23 cellular contexts compared by ENCODE assay signal in the genomic region with DNA sequence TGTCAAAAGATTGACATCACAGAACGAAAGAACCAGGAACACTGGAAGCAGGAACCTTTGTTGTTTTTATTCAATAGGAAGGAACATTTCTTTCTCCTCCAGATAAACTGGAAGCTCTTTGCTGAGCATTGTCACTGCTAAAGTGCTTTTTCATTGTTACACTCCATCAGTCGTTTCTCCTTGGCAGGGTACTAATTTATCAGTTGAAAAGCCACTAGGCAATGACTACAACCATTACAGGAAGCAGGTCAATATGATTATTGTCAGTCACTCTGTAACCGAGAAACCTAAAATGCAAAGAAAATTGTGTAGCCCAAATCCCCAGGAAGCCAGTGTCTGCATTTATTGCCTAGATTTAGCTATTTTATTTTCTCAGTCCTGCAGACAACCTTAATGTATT.
DNase-seq lines count a peak whose midpoint lies in the region; FAIRE-seq and TF ChIP-seq lines count a peak whose summit lies in the region.
"Had no signal": no experiment of that assay in that cellular context is flagged by ENCODE, and none has a peak within 500 bp of the region (broad histone marks: within the 10 kb centered on the region; RNA-seq: fewer than 3 reads in every experiment).

No MANE protein-coding gene starts in this region.

- TF ChIP-seq CTCF in neural cell (IDR thresholded peaks at IDR 0.05; ENCODE audit: poor library complexity, severe bottlenecking) (no peak), neural progenitor cell (IDR thresholded peaks at IDR 0.05) (no peak)

- H3K27me3 ChIP-seq in neural cell (ENCODE audit: insufficient read depth, low read depth, low read length) (no peaks in the 10 kb centered on the region), neural progenitor cell (no peaks in the 10 kb centered on the region)
- H3K27me3 ChIP-seq: BLaER1 treated with 17β-estradiol and CSF1 and Interleukin-3, amounts not matched to agents 10 nM and 100 nM had no signal

- H3K9me3 Mint-ChIP-seq in neural progenitor cell = peaks cover 4% of the 10 kb centered on the region

- peak; percentile 89 for TF ChIP-seq EP300 in neural cell (conservative IDR thresholded peaks at IDR 0.05; ENCODE audit: poor library complexity, severe bottlenecking)

- no peaks in the 10 kb centered on the region for H3K36me3 Mint-ChIP-seq in neural progenitor cell
- H3K36me3 Mint-ChIP-seq: CD8-positive, alpha-beta T cell had no signal

- no peaks in the 10 kb centered on the region for H3K36me3 ChIP-seq in neural cell (ENCODE audit: insufficient read depth, low read length)
- no peaks in the 10 kb centered on the region for H3K36me3 ChIP-seq in neural progenitor cell
- H3K36me3 ChIP-seq: BLaER1 treated with 17β-estradiol and CSF1 and Interleukin-3, amounts not matched to agents 10 nM and 100 nM had no signal

- H3K9me3 ChIP-seq in neural cell (ENCODE audit: low read length) (no peaks in the 10 kb centered on the region), neural progenitor cell (ENCODE audit: low read depth) (no peaks in the 10 kb centered on the region)
- H3K9me3 ChIP-seq: Caco-2 had no signal

- FAIRE-seq in RCC 7860 (lab: Jason Lieb, UNC) = no peak
- FAIRE-seq: A204.1, D721Med, G401.6, GM12891, GM19239 had no signal

- H3K4me1 Mint-ChIP-seq in neural progenitor cell = peaks cover 12% of the 10 kb centered on the region
- H3K4me1 Mint-ChIP-seq: B cell had no signal

- H3K9me2 ChIP-seq in neural cell (ENCODE audit: insufficient read depth, low read length) = no peaks in the 10 kb centered on the region

- H3F3A ChIP-seq in neural cell (ENCODE audit: insufficient read depth, low read length, poor library complexity, severe bottlenecking) = no peaks in the 10 kb centered on the region
- peaks cover 10% of the 10 kb centered on the region for H3F3A ChIP-seq in neural progenitor cell (ENCODE audit: low read depth)

- H3K4me3 ChIP-seq in neural cell (ENCODE audit: low read length) (no peak overlapping the region), neural progenitor cell (no peak overlapping the region)
- H3K4me3 ChIP-seq: BLaER1 treated with 17β-estradiol and CSF1 and Interleukin-3, amounts not matched to agents 10 nM and 100 nM had no signal

- H3K79me2 ChIP-seq in neural cell (replicated peaks; ENCODE audit: insufficient read depth, low read length) (no peaks in the 10 kb centered on the region), neural progenitor cell (ENCODE audit: low read depth) (no peaks in the 10 kb centered on the region)

- H2AFZ ChIP-seq in neural cell (ENCODE audit: low read depth, low read length) (no peak overlapping the region), neural progenitor cell (replicated peaks) (no peak overlapping the region)

- H4K20me1 ChIP-seq in neural cell (ENCODE audit: insufficient read depth) = no peaks in the 10 kb centered on the region
- no peaks in the 10 kb centered on the region for H4K20me1 ChIP-seq in neural progenitor cell (ENCODE audit: low read depth)
- H4K20me1 ChIP-seq: BLaER1 treated with 17β-estradiol and CSF1 and Interleukin-3, amounts not matched to agents 10 nM and 100 nM had no signal

- DNase-seq in NCI-H2227 (lab: John Stamatoyannopoulos, UW; ENCODE audit: unreplicated experiment) (peak; percentile 10), NCI-H2227 treated with DMSO at 0.1 percent for 48 hours (lab: John Stamatoyannopoulos, UW) (no peak), neural progenitor cell (ENCODE audit: low spot score) (no peak), RCC 7860 (ENCODE audit: low spot score) (no peak)
- no peak for DNase-seq in activated T-cell treated with anti-CD3 and anti-CD28 coated beads, Interleukin-2, amount 50 U/mL, for 1 hour
- DNase-seq: 8988T; ACHN; AML-193; Caco-2; Calu3; CD4-positive, alpha-beta T cell; CD8-positive, alpha-beta T cell; DMS79 treated with DMSO at 0.1 percent for 48 hours; GF-D8 had no signal

- no peak overlapping the region for H3K27ac Mint-ChIP-seq in neural progenitor cell
- H3K27ac Mint-ChIP-seq: B cell; CD4-positive, alpha-beta T cell; CD8-positive, alpha-beta T cell had no signal

- H3K9ac ChIP-seq in neural cell (ENCODE audit: low read length) (no peak overlapping the region), neural progenitor cell (no peak overlapping the region)
- H3K9ac ChIP-seq: BLaER1 treated with 17β-estradiol and CSF1 and Interleukin-3, amounts not matched to agents 10 nM and 100 nM had no signal

- H3K27me3 Mint-ChIP-seq in neural progenitor cell (ENCODE audit: insufficient read depth, low read depth) = peaks cover 3% of the 10 kb centered on the region
- H3K27me3 Mint-ChIP-seq: B cell had no signal

- H3K4me1 ChIP-seq in neural progenitor cell = peaks cover 19% of the 10 kb centered on the region
- H3K4me1 ChIP-seq: BLaER1 treated with 17β-estradiol and CSF1 and Interleukin-3, amounts not matched to agents 10 nM and 100 nM; Caco-2 had no signal

- no peak overlapping the region for H3K4me3 Mint-ChIP-seq in neural progenitor cell
- H3K4me3 Mint-ChIP-seq: B cell; CD4-positive, alpha-beta T cell; CD8-positive, alpha-beta T cell had no signal

- H3K27ac ChIP-seq in neural cell (ENCODE audit: low read length) = peak overlapping the region; percentile 65
- H3K27ac ChIP-seq in neural progenitor cell = peak overlapping the region; percentile 62
- H3K27ac ChIP-seq: BLaER1 treated with 17β-estradiol and CSF1 and Interleukin-3, amounts not matched to agents 10 nM and 100 nM; C4-2B had no signal

- H3K4me2 ChIP-seq in neural cell (ENCODE audit: low read length) (no peak overlapping the region), neural progenitor cell (peak overlapping the region; percentile 17)
- H3K4me2 ChIP-seq: BLaER1 treated with 17β-estradiol and CSF1 and Interleukin-3, amounts not matched to agents 10 nM and 100 nM had no signal

- no peak for TF ChIP-seq RAD21 in neural cell (conservative IDR thresholded peaks at IDR 0.05)

TF ChIP-seq in neural cell, 6 proteins besides CTCF, POLR2A, EP300 and RAD21:
- TF ChIP-seq POLR2AphosphoS5 (IDR thresholded peaks at IDR 0.05) = peak; percentile 88
- TF ChIP-seq, protein P1, sequence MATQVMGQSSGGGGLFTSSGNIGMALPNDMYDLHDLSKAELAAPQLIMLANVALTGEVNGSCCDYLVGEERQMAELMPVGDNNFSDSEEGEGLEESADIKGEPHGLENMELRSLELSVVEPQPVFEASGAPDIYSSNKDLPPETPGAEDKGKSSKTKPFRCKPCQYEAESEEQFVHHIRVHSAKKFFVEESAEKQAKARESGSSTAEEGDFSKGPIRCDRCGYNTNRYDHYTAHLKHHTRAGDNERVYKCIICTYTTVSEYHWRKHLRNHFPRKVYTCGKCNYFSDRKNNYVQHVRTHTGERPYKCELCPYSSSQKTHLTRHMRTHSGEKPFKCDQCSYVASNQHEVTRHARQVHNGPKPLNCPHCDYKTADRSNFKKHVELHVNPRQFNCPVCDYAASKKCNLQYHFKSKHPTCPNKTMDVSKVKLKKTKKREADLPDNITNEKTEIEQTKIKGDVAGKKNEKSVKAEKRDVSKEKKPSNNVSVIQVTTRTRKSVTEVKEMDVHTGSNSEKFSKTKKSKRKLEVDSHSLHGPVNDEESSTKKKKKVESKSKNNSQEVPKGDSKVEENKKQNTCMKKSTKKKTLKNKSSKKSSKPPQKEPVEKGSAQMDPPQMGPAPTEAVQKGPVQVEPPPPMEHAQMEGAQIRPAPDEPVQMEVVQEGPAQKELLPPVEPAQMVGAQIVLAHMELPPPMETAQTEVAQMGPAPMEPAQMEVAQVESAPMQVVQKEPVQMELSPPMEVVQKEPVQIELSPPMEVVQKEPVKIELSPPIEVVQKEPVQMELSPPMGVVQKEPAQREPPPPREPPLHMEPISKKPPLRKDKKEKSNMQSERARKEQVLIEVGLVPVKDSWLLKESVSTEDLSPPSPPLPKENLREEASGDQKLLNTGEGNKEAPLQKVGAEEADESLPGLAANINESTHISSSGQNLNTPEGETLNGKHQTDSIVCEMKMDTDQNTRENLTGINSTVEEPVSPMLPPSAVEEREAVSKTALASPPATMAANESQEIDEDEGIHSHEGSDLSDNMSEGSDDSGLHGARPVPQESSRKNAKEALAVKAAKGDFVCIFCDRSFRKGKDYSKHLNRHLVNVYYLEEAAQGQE (IDR thresholded peaks at IDR 0.05; ENCODE audit: borderline replicate concordance) = peak; percentile 68
- TF ChIP-seq EZH2 (IDR thresholded peaks at IDR 0.05; ENCODE audit: borderline replicate concordance, insufficient read depth, low read length, poor library complexity, severe bottlenecking) = no peak
TF ChIP-seq in neural cell: peak in this region for 2.
